11 cellular contexts compared by ENCODE assay signal in genomic region chr3:48129921-48130320, GRCh38. TPM values are rescaled to one million over a fixed set of nuclear protein-coding genes. Genes with fewer than 3 reads are reported as not detected.
DNase-seq lines count a peak whose midpoint lies in the region; ATAC-seq, FAIRE-seq and TF ChIP-seq lines count a peak whose summit lies in the region.
"Had no signal": no experiment of that assay in that cellular context is flagged by ENCODE, and none has a peak within 500 bp of the region (broad histone marks: within the 10 kb centered on the region; RNA-seq: fewer than 3 reads in every experiment).

No MANE protein-coding gene starts in this region.

- no peak for TF ChIP-seq RAD21 in HepG2 (CRISPR knock-in tag; IDR thresholded peaks at IDR 0.05)

- H3K9me3 ChIP-seq in HepG2 (ENCODE audit: low read length) (no peaks in the 10 kb centered on the region), skeletal muscle tissue (ENCODE audit: control insufficient read depth in 3 of 3, low read length in 3 of 3) (no peaks in the 10 kb centered on the region)
- H3K9me3 ChIP-seq: BLaER1 had no signal

- no peak for FAIRE-seq in HepG2 (lab: Jason Lieb, UNC)

- H3K9ac ChIP-seq in HepG2 (ENCODE audit: insufficient read depth, low read depth, low read length) = no peak overlapping the region
- peak overlapping the region in 1 of 3 donors; percentile 62 for H3K9ac ChIP-seq in skeletal muscle tissue (ENCODE audit: low read depth in 1 of 3, low read length in 3 of 3)
- H3K9ac ChIP-seq: BLaER1 had no signal

- WGBS in HepG2 (ENCODE audit: low lambda C conversion rate) = 27% methylated on average over 2 of the region's 2 CpGs

- H3K36me3 ChIP-seq in HepG2 (replicated peaks in 1 of 2; ENCODE audit: control insufficient read depth in 1 of 2, insufficient read depth in 2 of 2, low read length in 2 of 2) = no peaks in the 10 kb centered on the region
- no peaks in the 10 kb centered on the region for H3K36me3 ChIP-seq in skeletal muscle tissue (ENCODE audit: control insufficient read depth in 3 of 3, insufficient read depth in 3 of 3, low read length in 3 of 3)
- H3K36me3 ChIP-seq: BLaER1 had no signal

- ATAC-seq in HepG2 (no peak), HG02678 (IDR thresholded peaks at IDR 0.05; ENCODE audit: unreplicated experiment) (no peak)

- peak overlapping the region; percentile 73 for H3K4me2 ChIP-seq in HepG2 (ENCODE audit: low read depth, low read length)
- H3K4me2 ChIP-seq: BLaER1 had no signal

- no peak for TF ChIP-seq CTCF in HepG2 (CRISPR knock-in tag; IDR thresholded peaks at IDR 0.05)

- peak overlapping the region in 2 of 3 experiments; percentile 33 to 66; a peak in 1 of 6 replicates for H3K4me3 ChIP-seq in HepG2 (replicated peaks in 1 of 3; ENCODE audit: insufficient read depth in 1 of 3, low read depth in 2 of 3, low read length in 3 of 3)
- H3K4me3 ChIP-seq in skeletal muscle tissue (ENCODE audit: low read length in 3 of 3) = no peak overlapping the region
- H3K4me3 ChIP-seq: BLaER1 had no signal

- intact Hi-C loops in HepG2 (cut with micrococcal nuclease; ENCODE audit: unreplicated experiment) = no loop called here

- no peaks in the 10 kb centered on the region for H3K79me2 ChIP-seq in HepG2 (ENCODE audit: insufficient read depth, low read length)

- H3K27ac ChIP-seq in caudate nucleus (ENCODE audit: low read depth, low read length) (peak overlapping the region; percentile 46), HepG2 (ENCODE audit: extremely low read length, insufficient read depth, low read length) (no peak overlapping the region), skeletal muscle tissue (ENCODE audit: low read depth, low read length) (peak overlapping the region; percentile 81)
- H3K27ac ChIP-seq: BLaER1, RWPE1, VCaP had no signal

- H3K4me1 ChIP-seq in HepG2 (ENCODE audit: insufficient read depth, low read length) = peaks cover 31% of the 10 kb centered on the region
- H3K4me1 ChIP-seq in skeletal muscle tissue (ENCODE audit: control insufficient read depth in 3 of 3, insufficient read depth in 3 of 3, low read length in 3 of 3) = peaks cover 15 to 21% (median 16%) of the 10 kb centered on the region in 3 donors

- POLR2A ChIA-PET in HepG2 (lab: Yijun Ruan, JAX) = no interaction called here

- no peaks in the 10 kb centered on the region for H4K20me1 ChIP-seq in HepG2 (ENCODE audit: insufficient read depth, low read length)
- H4K20me1 ChIP-seq: BLaER1 had no signal

- peak; percentile 26 for DNase-seq in EL
- no peak for DNase-seq in caudate nucleus (lab: John Stamatoyannopoulos, UW)
- no peak for DNase-seq in HepG2 (ENCODE audit: low spot score)
- DNase-seq in amygdala (lab: John Stamatoyannopoulos, UW) = no peak
- DNase-seq in NCI-H446 (lab: John Stamatoyannopoulos, UW) = no peak
- DNase-seq in stimulated activated CD4-positive, alpha-beta T cell treated with anti-CD3 and anti-CD28 coated beads, Interleukin-4, amount 100 ng/mL, for 1 hour = no peak

- no TSS peak for BruUV-seq in HepG2 (replicated peaks; lab: Mats Ljungman, UMichigan)

- H3K27me3 ChIP-seq in HepG2 (ENCODE audit: control insufficient read depth in 1 of 2, insufficient read depth in 2 of 2, low read length in 2 of 2) = 0 out of 5 replicates have a peak, but pooled peaks cover 0 to 4% of the 10 kb centered on the region in 2 experiments
- H3K27me3 ChIP-seq in skeletal muscle tissue (ENCODE audit: control insufficient read depth in 3 of 3, insufficient read depth in 3 of 3, low read length in 3 of 3) = no peaks in the 10 kb centered on the region
- H3K27me3 ChIP-seq: BLaER1 had no signal

- CTCF ChIA-PET in HepG2 (lab: Yijun Ruan, JAX; ENCODE audit: low intra/inter-chr PET ratio, low total read pairs) = no interaction called here

- TF ChIP-seq EP300 in HepG2 (IDR thresholded peaks at IDR 0.05; ENCODE audit: low read depth in 2 of 2, low read length in 2 of 2) (no peak), HepG2 (CRISPR knock-in tag; IDR thresholded peaks at IDR 0.05; ENCODE audit: borderline replicate concordance) (no peak)

- H2AFZ ChIP-seq in HepG2 (ENCODE audit: low read length) = peak overlapping the region; percentile 79

- no peak for TF ChIP-seq POLR2A in HepG2 (IDR thresholded peaks at IDR 0.05; ENCODE audit: insufficient read depth in 1 of 2, low read depth in 2 of 2, low read length in 2 of 2)

- in situ Hi-C loops in HepG2 (cut with HindIII; ENCODE audit: extremely low pct_ligation_motif_present, low pct_unique_long_range_greater_than_20kb) = no loop called here

TF ChIP-seq in HepG2, 621 proteins besides CTCF, POLR2A, EP300 and RAD21:
- TF ChIP-seq NR2F2 (IDR thresholded peaks at IDR 0.05; ENCODE audit: borderline replicate concordance, low read depth) (no peak), ZNF83 (CRISPR knock-in tag; IDR thresholded peaks at IDR 0.05; ENCODE audit: borderline replicate concordance) (no peak), SP4 (CRISPR knock-in tag; IDR thresholded peaks at IDR 0.05) (no peak), E2F2 (CRISPR knock-in tag; IDR thresholded peaks at IDR 0.05; ENCODE audit: borderline replicate concordance) (no peak), ZZZ3 (CRISPR knock-in tag; IDR thresholded peaks at IDR 0.05; ENCODE audit: borderline replicate concordance) (no peak), NRL (CRISPR knock-in tag; IDR thresholded peaks at IDR 0.05; ENCODE audit: borderline replicate concordance) (no peak), NKX3-1 (CRISPR knock-in tag; IDR thresholded peaks at IDR 0.05) (no peak), ZNF30 (CRISPR knock-in tag; IDR thresholded peaks at IDR 0.05) (no peak)
- TF ChIP-seq, protein P1, sequence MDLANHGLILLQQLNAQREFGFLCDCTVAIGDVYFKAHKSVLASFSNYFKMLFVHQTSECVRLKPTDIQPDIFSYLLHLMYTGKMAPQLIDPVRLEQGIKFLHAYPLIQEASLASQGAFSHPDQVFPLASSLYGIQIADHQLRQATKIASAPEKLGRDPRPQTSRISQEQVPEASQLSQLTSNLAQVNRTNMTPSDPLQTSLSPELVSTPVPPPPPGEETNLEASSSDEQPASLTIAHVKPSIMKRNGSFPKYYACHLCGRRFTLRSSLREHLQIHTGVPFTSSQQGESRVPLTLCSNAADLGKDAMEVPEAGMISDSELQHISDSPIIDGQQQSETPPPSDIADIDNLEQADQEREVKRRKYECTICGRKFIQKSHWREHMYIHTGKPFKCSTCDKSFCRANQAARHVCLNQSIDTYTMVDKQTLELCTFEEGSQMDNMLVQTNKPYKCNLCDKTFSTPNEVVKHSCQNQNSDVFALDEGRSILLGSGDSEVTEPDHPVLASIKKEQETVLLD (CRISPR knock-in tag; IDR thresholded peaks at IDR 0.05; ENCODE audit: low read depth) = no peak

RNA-seq across cellular contexts. Expression of gene CDC25A, which starts 58.3 kb away (rescaled TPM):
- total RNA-seq in HepG2 (2016; rRNA removed; fragmentation: Illumina TruSeq; extraction: Trizol) = 45.4 and 54.7 TPM in 2 replicates
- 8.6 and 10.2 TPM in 2 replicates for total RNA-seq in HepG2 (2016; cell fraction: cytosol; rRNA removed; fragmentation: Illumina TruSeq; extraction: Trizol; ENCODE audit: low read depth)
- total RNA-seq in HepG2 (2016; cell fraction: insoluble cytoplasmic fraction; rRNA removed; fragmentation: Illumina TruSeq; extraction: Trizol) = 44.2 and 51.4 TPM in 2 replicates
- 25.6 and 27.4 TPM in 2 replicates for total RNA-seq in HepG2 (2016; cell fraction: membrane; rRNA removed; fragmentation: Illumina TruSeq; extraction: Trizol)
- total RNA-seq in HepG2 (2016; cell fraction: nucleus; rRNA removed; fragmentation: Illumina TruSeq; extraction: Trizol) = 26.0 and 31.5 TPM in 2 replicates
- polyA plus RNA-seq in HepG2 (2011; rRNA removed) = 6.1 and 7.9 TPM in 2 replicates
- polyA plus RNA-seq in HepG2 (2011; cell fraction: cytosol; rRNA removed) = 4.7 and 5.4 TPM in 2 replicates
- polyA plus RNA-seq in HepG2 (2011; cell fraction: nucleus; rRNA removed) = 3.8 and 5.4 TPM in 2 replicates
- 5.8 and 9.1 TPM in 2 replicates for polyA plus RNA-seq in HepG2 (2012)
- polyA plus RNA-seq in HepG2 (2016; cell fraction: cytosol; fragmentation: Illumina TruSeq; extraction: Trizol; ENCODE audit: low read depth) = 3.9 and 4.0 TPM in 2 replicates
- 40.2 and 42.2 TPM in 2 replicates for polyA plus RNA-seq in HepG2 (2016; cell fraction: insoluble cytoplasmic fraction; fragmentation: Illumina TruSeq; extraction: Trizol; ENCODE audit: low read depth)
- polyA plus RNA-seq in HepG2 (2016; cell fraction: membrane; fragmentation: Illumina TruSeq; extraction: Trizol; ENCODE audit: low read depth) = 11.4 and 13.7 TPM in 2 replicates
- polyA plus RNA-seq in HepG2 (2016; cell fraction: nucleus; fragmentation: Illumina TruSeq; extraction: Trizol; ENCODE audit: insufficient read depth, low read depth) = 31.4 and 31.9 TPM in 2 replicates
- polyA minus RNA-seq in HepG2 (2011; rRNA and poly(A)+ RNA removed; ENCODE audit: low replicate concordance) = 12.9 and 36.5 TPM in 2 replicates
- 7.1 and 11.8 TPM in 2 replicates for polyA minus RNA-seq in HepG2 (2011; cell fraction: cytosol; rRNA and poly(A)+ RNA removed)
- polyA minus RNA-seq in HepG2 (2011; cell fraction: nucleus; rRNA and poly(A)+ RNA removed) = 8.9 and 11.2 TPM in 2 replicates
- total RNA-seq in skeletal muscle tissue = 3.7 TPM

Comparison
In these comparisons a context has a peak if more than half of its experiments do, and no peak if none do; other contexts are left out.
1. H3K4me3 ChIP-seq: peak in HepG2 (2 of 3); none in skeletal muscle tissue (0 of 3).